In the genomic region with DNA sequence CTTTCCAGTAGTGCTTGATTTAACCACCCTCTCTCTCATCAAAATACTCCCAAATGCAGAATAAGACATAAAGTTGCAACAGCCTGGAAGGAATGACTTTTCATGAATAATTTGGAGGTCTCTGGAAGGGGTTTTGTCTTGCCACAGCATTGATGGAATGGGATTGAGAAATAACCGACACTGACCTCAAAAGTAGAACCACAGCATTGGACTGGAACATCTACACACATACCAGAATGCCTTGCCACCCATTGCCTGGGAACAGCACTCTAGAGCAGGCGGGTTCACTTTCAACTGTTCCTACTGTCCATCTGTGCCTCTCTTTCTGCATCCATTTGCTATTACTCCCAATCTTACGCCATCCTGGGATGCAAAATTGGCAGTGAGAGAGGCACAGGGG, we compare ENCODE assay signal across 18 cellular contexts.
"Had no signal": no experiment of that assay in that cellular context is flagged by ENCODE, and none has a peak within 500 bp of the region (broad histone marks: within the 10 kb centered on the region; RNA-seq: fewer than 3 reads in every experiment).

No MANE protein-coding gene starts in this region.

- H3K36me3 ChIP-seq: brain microvascular endothelial cell, gastroesophageal sphincter, heart right ventricle, tibial artery had no signal

- H3K27me3 Mint-ChIP-seq: activated CD8-positive, alpha-beta T cell treated with anti-CD3 and anti-CD28 coated beads for 36 hours had no signal

- ATAC-seq: activated CD8-positive, alpha-beta T cell treated with anti-CD3 and anti-CD28 coated beads for 36 hours; activated naive CD8-positive, alpha-beta T cell treated with anti-CD3 and anti-CD28 coated beads, Interleukin-2, amount 50 U/mL, for 24 hours; gastroesophageal sphincter; heart right ventricle had no signal

- H3K4me3 Mint-ChIP-seq: activated B cell treated with CpG ODN at 0.5 μM for 24 hours; activated CD8-positive, alpha-beta T cell treated with anti-CD3 and anti-CD28 coated beads for 36 hours; activated naive CD4-positive, alpha-beta T cell treated with anti-CD3 and anti-CD28 coated beads, Interleukin-2, amount 10 ng/mL, durations not matched to agents 7 days and 5 days; activated naive CD8-positive, alpha-beta T cell treated with anti-CD3 and anti-CD28 coated beads, Interleukin-2, amount 50 U/mL, for 24 hours; activated T-cell treated with anti-CD3 and anti-CD28 coated beads, Interleukin-2, amount 50 U/mL, for 24 hours; memory B cell; naive B cell; neural crest cell had no signal

- H3K27ac ChIP-seq: brain microvascular endothelial cell, coronary artery, tibial artery had no signal

- H3K4me1 ChIP-seq: tibial artery had no signal

- H3K4me3 ChIP-seq: coronary artery, gastroesophageal sphincter, heart right ventricle, tibial artery had no signal

- H3K4me1 Mint-ChIP-seq: activated B cell treated with CpG ODN at 0.5 μM for 24 hours, memory B cell, naive B cell, neural crest cell had no signal

- H3K9me3 Mint-ChIP-seq: activated B cell treated with CpG ODN at 0.5 μM for 24 hours; activated CD8-positive, alpha-beta T cell treated with anti-CD3 and anti-CD28 coated beads for 36 hours; activated naive CD4-positive, alpha-beta T cell treated with anti-CD3 and anti-CD28 coated beads, Interleukin-2, amount 10 ng/mL, durations not matched to agents 7 days and 5 days; activated naive CD8-positive, alpha-beta T cell treated with anti-CD3 and anti-CD28 coated beads, Interleukin-2, amount 50 U/mL, for 24 hours; activated T-cell treated with anti-CD3 and anti-CD28 coated beads, Interleukin-2, amount 50 U/mL, for 24 hours; memory B cell; neural crest cell had no signal

- H3K27ac Mint-ChIP-seq: activated B cell treated with CpG ODN at 0.5 μM for 24 hours; activated CD8-positive, alpha-beta T cell treated with anti-CD3 and anti-CD28 coated beads for 36 hours; activated naive CD4-positive, alpha-beta T cell treated with anti-CD3 and anti-CD28 coated beads, Interleukin-2, amount 10 ng/mL, durations not matched to agents 7 days and 5 days; activated naive CD8-positive, alpha-beta T cell treated with anti-CD3 and anti-CD28 coated beads, Interleukin-2, amount 50 U/mL, for 24 hours; activated T-cell treated with anti-CD3 and anti-CD28 coated beads, Interleukin-2, amount 50 U/mL, for 24 hours; memory B cell; naive B cell had no signal

- H3K36me3 Mint-ChIP-seq: activated naive CD4-positive, alpha-beta T cell treated with anti-CD3 and anti-CD28 coated beads, Interleukin-2, amount 10 ng/mL, durations not matched to agents 7 days and 5 days; memory B cell had no signal

- DNase-seq: activated B cell treated with CpG ODN at 0.5 μM for 24 hours; activated CD4-positive, alpha-beta T cell treated with anti-CD3 and anti-CD28 coated beads for 4 hours; activated CD8-positive, alpha-beta T cell treated with anti-CD3 and anti-CD28 coated beads for 36 hours; activated naive CD4-positive, alpha-beta T cell treated with anti-CD3 and anti-CD28 coated beads, Interleukin-2, amount 10 ng/mL, durations not matched to agents 7 days and 5 days; activated naive CD8-positive, alpha-beta T cell treated with anti-CD3 and anti-CD28 coated beads, Interleukin-2, amount 50 U/mL, for 24 hours; activated T-cell treated with anti-CD3 and anti-CD28 coated beads, Interleukin-2, amount 50 U/mL, for 24 hours; aorta; brain microvascular endothelial cell; heart right ventricle; kidney glomerular epithelial cell; naive B cell; stimulated activated CD4-positive, alpha-beta T cell treated with anti-CD3 and anti-CD28 coated beads, Interleukin-2, amount 100 ng/mL, for 24 hours; stimulated activated naive CD4-positive, alpha-beta T cell treated with Interleukin-2 at 50 U/mL for 16 hours; tibial artery had no signal

- H3K9me3 ChIP-seq: tibial artery had no signal

- H3K27me3 ChIP-seq: brain microvascular endothelial cell, gastroesophageal sphincter, heart right ventricle, tibial artery had no signal
